ENCODE assay signal across 33 cellular contexts in genomic region chr4:41787931-41788330, GRCh38. TPM values are rescaled to one million over a fixed set of nuclear protein-coding genes. Genes with fewer than 3 reads are reported as not detected.
"Had no signal": no experiment of that assay in that cellular context is flagged by ENCODE, and none has a peak within 500 bp of the region (broad histone marks: within the 10 kb centered on the region; RNA-seq: fewer than 3 reads in every experiment).

No MANE protein-coding gene starts in this region.

- H3K4me1 Mint-ChIP-seq: naive B cell; stimulated activated effector memory CD8-positive, alpha-beta T cell treated with anti-CD3 and anti-CD28 coated beads, Interleukin-12 subunit alpha, Interleukin-12 subunit beta, amount 100 ng/mL, for 72 hours had no signal

- H3K36me3 ChIP-seq: esophagus muscularis mucosa, gastroesophageal sphincter, heart right ventricle, prostate gland, sigmoid colon, tibial artery had no signal

- H3K4me3 ChIP-seq: esophagus muscularis mucosa, gastroesophageal sphincter, heart right ventricle, lung, mucosa of descending colon, prostate gland, sigmoid colon, testis, tibial artery had no signal

- H3K36me3 Mint-ChIP-seq: memory B cell; mesothelial cell of epicardium; naive B cell; natural killer cell treated with Interleukin-12 subunit alpha and Interleukin-12 subunit beta and Interleukin-15 and Interleukin-18, amount 100 ng/mL, for 72 hours; stimulated activated effector memory CD8-positive, alpha-beta T cell treated with anti-CD3 and anti-CD28 coated beads, Interleukin-12 subunit alpha, Interleukin-12 subunit beta, amount 100 ng/mL, for 72 hours; type B pancreatic cell had no signal

- H3K9me3 ChIP-seq: esophagus muscularis mucosa, gastroesophageal sphincter, heart right ventricle, mucosa of descending colon, prostate gland, sigmoid colon, testis, tibial artery had no signal

- H3K27me3 ChIP-seq: sigmoid colon, testis had no signal

- H3K27ac ChIP-seq: esophagus muscularis mucosa, foreskin keratinocyte, gastroesophageal sphincter, heart right ventricle, prostate gland, sigmoid colon, testis, tibial artery had no signal

- H3K9me3 Mint-ChIP-seq: dendritic cell treated with granulocyte-macrophage colony-stimulating factor and Interleukin-4, amounts not matched to agents 40 ng/mL and 50 ng/mL, for 4 days; memory B cell; natural killer cell treated with Interleukin-12 subunit alpha and Interleukin-12 subunit beta and Interleukin-15 and Interleukin-18, amount 100 ng/mL, for 72 hours; stimulated activated effector memory CD8-positive, alpha-beta T cell treated with anti-CD3 and anti-CD28 coated beads, Interleukin-12 subunit alpha, Interleukin-12 subunit beta, amount 100 ng/mL, for 72 hours had no signal

- ATAC-seq: foreskin keratinocyte; gastroesophageal sphincter; heart right ventricle; left lobe of liver; mucosa of descending colon; natural killer cell treated with Interleukin-12 subunit alpha and Interleukin-12 subunit beta and Interleukin-15 and Interleukin-18, amount 100 ng/mL, for 72 hours; right cardiac atrium; stimulated activated effector memory CD8-positive, alpha-beta T cell treated with anti-CD3 and anti-CD28 coated beads, Interleukin-12 subunit alpha, Interleukin-12 subunit beta, amount 100 ng/mL, for 72 hours; stimulated activated naive CD8-positive, alpha-beta T cell treated with anti-CD3 and anti-CD28 coated beads, Interleukin-15, Interleukin-2, amounts not matched to agents 100 U/mL and 50 U/mL, for 24 hours had no signal

- H3K27ac Mint-ChIP-seq: dendritic cell treated with granulocyte-macrophage colony-stimulating factor and Interleukin-4, amounts not matched to agents 40 ng/mL and 50 ng/mL, for 4 days; memory B cell; mesothelial cell of epicardium; naive B cell; natural killer cell treated with Interleukin-12 subunit alpha and Interleukin-12 subunit beta and Interleukin-15 and Interleukin-18, amount 100 ng/mL, for 72 hours; stimulated activated effector memory CD8-positive, alpha-beta T cell treated with anti-CD3 and anti-CD28 coated beads, Interleukin-12 subunit alpha, Interleukin-12 subunit beta, amount 100 ng/mL, for 72 hours; type B pancreatic cell had no signal

- H3K4me3 Mint-ChIP-seq: dendritic cell treated with granulocyte-macrophage colony-stimulating factor and Interleukin-4, amounts not matched to agents 40 ng/mL and 50 ng/mL, for 4 days; memory B cell; mesothelial cell of epicardium; naive B cell; natural killer cell treated with Interleukin-12 subunit alpha and Interleukin-12 subunit beta and Interleukin-15 and Interleukin-18, amount 100 ng/mL, for 72 hours; stimulated activated effector memory CD8-positive, alpha-beta T cell treated with anti-CD3 and anti-CD28 coated beads, Interleukin-12 subunit alpha, Interleukin-12 subunit beta, amount 100 ng/mL, for 72 hours; type B pancreatic cell had no signal

- DNase-seq: effector memory CD4-positive, alpha-beta T cell; foreskin keratinocyte; heart right ventricle; hippocampal formation; kidney glomerular epithelial cell; mucosa of descending colon; naive B cell; nucleus accumbens; right cardiac atrium; sigmoid colon; stimulated activated CD4-positive, alpha-beta T cell treated with anti-CD3 and anti-CD28 coated beads, Interleukin-2, amount 100 ng/mL, for 24 hours; stimulated activated CD4-positive, alpha-beta T cell treated with anti-CD3 and anti-CD28 coated beads, Interleukin-4, amount 100 ng/mL, for 24 hours; stimulated activated naive CD8-positive, alpha-beta T cell treated with anti-CD3 and anti-CD28 coated beads, Interleukin-15, Interleukin-2, amounts not matched to agents 100 U/mL and 50 U/mL, for 24 hours; substantia nigra; testis; tibial artery had no signal

- H3K27me3 Mint-ChIP-seq: memory B cell had no signal

- H3K4me1 ChIP-seq: esophagus muscularis mucosa, foreskin keratinocyte, gastroesophageal sphincter, heart right ventricle, prostate gland, sigmoid colon, testis, tibial artery had no signal

RNA-seq across cellular contexts. Expression of gene PHOX2B, which starts 39.4 kb away (rescaled TPM):
- total RNA-seq: endothelial cell of umbilical vein; epithelial cell of proximal tubule; fibroblast of lung; foreskin keratinocyte; heart right ventricle; left lobe of liver; liver; lung; mesothelial cell of epicardium; natural killer cell treated with Interleukin-12 subunit alpha and Interleukin-12 subunit beta and Interleukin-15 and Interleukin-18, amount 100 ng/mL, for 72 hours; osteocyte; prostate gland; skeletal muscle tissue had no signal
